Comparison of ENCODE assay signal across 20 cellular contexts in genomic region chr2:21468609-21469008, GRCh38.
"Had no signal": no experiment of that assay in that cellular context is flagged by ENCODE, and none has a peak within 500 bp of the region (broad histone marks: within the 10 kb centered on the region; RNA-seq: fewer than 3 reads in every experiment).

No MANE protein-coding gene starts in this region.

- H2AFZ ChIP-seq: parathyroid adenoma had no signal

- H3K4me1 ChIP-seq: gastrocnemius medialis, lower lobe of right lung, parathyroid adenoma, psoas muscle, suprapubic skin, thyroid gland, upper lobe of left lung, uterus had no signal

- H3K4me3 ChIP-seq: esophagus muscularis mucosa, gastrocnemius medialis, left ventricle myocardium inferior, lower lobe of right lung, psoas muscle, right lobe of liver, suprapubic skin, thyroid gland, upper lobe of left lung, uterus had no signal

- H3K79me2 ChIP-seq: parathyroid adenoma had no signal

- H3K36me3 ChIP-seq: esophagus muscularis mucosa, gastrocnemius medialis, left ventricle myocardium inferior, lower lobe of right lung, right lobe of liver, suprapubic skin, thyroid gland, upper lobe of left lung, uterus had no signal

- ATAC-seq: gastrocnemius medialis; lower lobe of right lung; natural killer cell treated with Interleukin-12 subunit alpha and Interleukin-12 subunit beta and Interleukin-15 and Interleukin-18, amount 100 ng/mL, for 72 hours; psoas muscle; right lobe of liver; stimulated activated effector memory CD8-positive, alpha-beta T cell treated with anti-CD3 and anti-CD28 coated beads, Interleukin-12 subunit alpha, Interleukin-12 subunit beta, amount 100 ng/mL, for 72 hours; stimulated activated naive CD8-positive, alpha-beta T cell treated with anti-CD3 and anti-CD28 coated beads, Interleukin-15, Interleukin-2, amounts not matched to agents 100 U/mL and 50 U/mL, for 24 hours had no signal

- H3K9me3 ChIP-seq: esophagus muscularis mucosa, gastrocnemius medialis, left ventricle myocardium inferior, lower lobe of right lung, psoas muscle, right lobe of liver, suprapubic skin, thyroid gland, upper lobe of left lung, uterus had no signal

- H3K9ac ChIP-seq: parathyroid adenoma had no signal

- DNase-seq: effector memory CD4-positive, alpha-beta T cell; gastrocnemius medialis; left ventricle myocardium inferior; lower lobe of right lung; midbrain; psoas muscle; retina; right lobe of liver; stimulated activated CD4-positive, alpha-beta T cell treated with anti-CD3 and anti-CD28 coated beads, Interleukin-4, amount 100 ng/mL, for 1 hour; stimulated activated CD8-positive, alpha-beta memory T cell treated with anti-CD3 and anti-CD28 coated beads, Interleukin-4, amount 100 ng/mL, for 48 hours; stimulated activated naive CD8-positive, alpha-beta T cell treated with anti-CD3 and anti-CD28 coated beads, Interleukin-15, Interleukin-2, amounts not matched to agents 100 U/mL and 50 U/mL, for 24 hours; thyroid gland; upper lobe of left lung; uterus had no signal

- H3K27me3 ChIP-seq: esophagus muscularis mucosa, gastrocnemius medialis, right lobe of liver, suprapubic skin, thyroid gland, upper lobe of left lung, uterus had no signal

- H3K27ac ChIP-seq: epithelial cell of prostate, esophagus muscularis mucosa, gastrocnemius medialis, left ventricle myocardium inferior, lower lobe of right lung, parathyroid adenoma, psoas muscle, right lobe of liver, suprapubic skin, thyroid gland, upper lobe of left lung, uterus had no signal
